In the genomic region with DNA sequence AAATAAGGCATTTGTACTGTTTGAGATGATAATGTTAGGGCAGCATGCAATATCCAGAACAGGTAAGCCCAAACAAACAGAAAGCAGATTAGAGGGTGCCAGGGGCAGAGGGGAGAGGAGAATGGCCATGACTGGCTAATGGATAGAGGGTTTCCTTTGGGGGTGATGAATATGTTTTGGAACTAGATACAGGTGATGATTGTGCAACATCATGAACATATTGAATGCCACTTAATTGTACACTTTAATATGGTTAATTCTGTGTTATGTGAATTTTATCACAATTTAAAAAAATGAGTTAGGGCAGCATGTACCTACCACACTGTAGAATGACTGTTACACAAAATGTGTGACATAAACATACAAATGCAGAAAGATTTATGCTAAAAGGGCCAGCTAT, we compare ENCODE assay signal across 1 cellular context.
TF ChIP-seq lines count a peak whose summit lies in the region.

No MANE protein-coding gene starts in this region.

TF ChIP-seq in SK-N-SH treated with all-trans-retinoic acid at 6 μM for 48 hours, 23 proteins besides CTCF, POLR2A, EP300 and RAD21 (continued from another document):
- TF ChIP-seq, protein P1, sequence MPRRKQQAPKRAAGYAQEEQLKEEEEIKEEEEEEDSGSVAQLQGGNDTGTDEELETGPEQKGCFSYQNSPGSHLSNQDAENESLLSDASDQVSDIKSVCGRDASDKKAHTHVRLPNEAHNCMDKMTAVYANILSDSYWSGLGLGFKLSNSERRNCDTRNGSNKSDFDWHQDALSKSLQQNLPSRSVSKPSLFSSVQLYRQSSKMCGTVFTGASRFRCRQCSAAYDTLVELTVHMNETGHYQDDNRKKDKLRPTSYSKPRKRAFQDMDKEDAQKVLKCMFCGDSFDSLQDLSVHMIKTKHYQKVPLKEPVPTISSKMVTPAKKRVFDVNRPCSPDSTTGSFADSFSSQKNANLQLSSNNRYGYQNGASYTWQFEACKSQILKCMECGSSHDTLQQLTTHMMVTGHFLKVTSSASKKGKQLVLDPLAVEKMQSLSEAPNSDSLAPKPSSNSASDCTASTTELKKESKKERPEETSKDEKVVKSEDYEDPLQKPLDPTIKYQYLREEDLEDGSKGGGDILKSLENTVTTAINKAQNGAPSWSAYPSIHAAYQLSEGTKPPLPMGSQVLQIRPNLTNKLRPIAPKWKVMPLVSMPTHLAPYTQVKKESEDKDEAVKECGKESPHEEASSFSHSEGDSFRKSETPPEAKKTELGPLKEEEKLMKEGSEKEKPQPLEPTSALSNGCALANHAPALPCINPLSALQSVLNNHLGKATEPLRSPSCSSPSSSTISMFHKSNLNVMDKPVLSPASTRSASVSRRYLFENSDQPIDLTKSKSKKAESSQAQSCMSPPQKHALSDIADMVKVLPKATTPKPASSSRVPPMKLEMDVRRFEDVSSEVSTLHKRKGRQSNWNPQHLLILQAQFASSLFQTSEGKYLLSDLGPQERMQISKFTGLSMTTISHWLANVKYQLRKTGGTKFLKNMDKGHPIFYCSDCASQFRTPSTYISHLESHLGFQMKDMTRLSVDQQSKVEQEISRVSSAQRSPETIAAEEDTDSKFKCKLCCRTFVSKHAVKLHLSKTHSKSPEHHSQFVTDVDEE (CRISPR knock-in tag; IDR thresholded peaks at IDR 0.05) = no peak
- TF ChIP-seq, protein P2, sequence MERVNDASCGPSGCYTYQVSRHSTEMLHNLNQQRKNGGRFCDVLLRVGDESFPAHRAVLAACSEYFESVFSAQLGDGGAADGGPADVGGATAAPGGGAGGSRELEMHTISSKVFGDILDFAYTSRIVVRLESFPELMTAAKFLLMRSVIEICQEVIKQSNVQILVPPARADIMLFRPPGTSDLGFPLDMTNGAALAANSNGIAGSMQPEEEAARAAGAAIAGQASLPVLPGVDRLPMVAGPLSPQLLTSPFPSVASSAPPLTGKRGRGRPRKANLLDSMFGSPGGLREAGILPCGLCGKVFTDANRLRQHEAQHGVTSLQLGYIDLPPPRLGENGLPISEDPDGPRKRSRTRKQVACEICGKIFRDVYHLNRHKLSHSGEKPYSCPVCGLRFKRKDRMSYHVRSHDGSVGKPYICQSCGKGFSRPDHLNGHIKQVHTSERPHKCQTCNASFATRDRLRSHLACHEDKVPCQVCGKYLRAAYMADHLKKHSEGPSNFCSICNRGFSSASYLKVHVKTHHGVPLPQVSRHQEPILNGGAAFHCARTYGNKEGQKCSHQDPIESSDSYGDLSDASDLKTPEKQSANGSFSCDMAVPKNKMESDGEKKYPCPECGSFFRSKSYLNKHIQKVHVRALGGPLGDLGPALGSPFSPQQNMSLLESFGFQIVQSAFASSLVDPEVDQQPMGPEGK (CRISPR knock-in tag; IDR thresholded peaks at IDR 0.05; ENCODE audit: borderline replicate concordance) = no peak
